Comparison of ENCODE assay signal across 13 cellular contexts in the genomic region with DNA sequence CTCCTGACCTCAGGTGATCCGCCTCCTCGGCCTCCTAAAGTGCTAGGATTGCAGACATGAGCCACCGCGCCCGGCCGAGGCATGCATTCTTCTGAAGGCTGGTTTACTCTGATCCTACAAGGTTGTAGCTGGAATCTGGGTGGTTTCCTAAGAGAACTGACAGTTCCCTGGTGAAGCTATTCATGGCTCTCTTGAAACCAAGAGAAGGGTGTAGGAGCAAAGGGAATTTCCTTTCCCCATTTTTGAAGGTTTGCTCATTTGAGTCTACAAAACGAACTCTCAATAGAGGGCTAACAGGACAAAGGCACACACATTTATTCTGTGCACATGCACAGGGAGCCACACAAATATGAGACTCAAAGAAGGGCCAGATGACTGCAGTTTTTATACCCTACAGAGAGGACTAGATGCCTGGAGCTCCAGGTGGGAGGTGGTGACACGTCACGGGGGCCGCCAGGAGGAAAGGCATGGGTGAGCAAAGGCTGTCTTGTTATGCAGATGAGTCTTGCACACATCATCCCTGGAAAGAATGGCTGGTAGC. TPM values are rescaled to one million over a fixed set of nuclear protein-coding genes. Genes with fewer than 3 reads are reported as not detected.
A peak's percentile ranks its signal among the peaks of the same experiment; 100 is the strongest.
DNase-seq lines count a peak whose midpoint lies in the region; ATAC-seq and TF ChIP-seq lines count a peak whose summit lies in the region.
"Had no signal": no experiment of that assay in that cellular context is flagged by ENCODE, and none has a peak within 500 bp of the region (broad histone marks: within the 10 kb centered on the region; RNA-seq: fewer than 3 reads in every experiment).

No MANE protein-coding gene starts in this region.

- H3K36me3 Mint-ChIP-seq in nephron progenitor cell (ENCODE audit: low read depth), result no peaks in the 10 kb centered on the region

- H3K9me3 ChIP-seq in lung (ENCODE audit: control insufficient read depth in 2 of 2, insufficient read depth in 1 of 2, low read length in 1 of 2), result no peaks in the 10 kb centered on the region
- H3K9me3 ChIP-seq in thyroid gland, result no peaks in the 10 kb centered on the region

- TF ChIP-seq POLR2A in thyroid gland (IDR thresholded peaks at IDR 0.05), result peak in 1 of 2 donors; percentile 9

- peak; percentile 43 for DNase-seq in HT-29 (ENCODE audit: low spot score)
- DNase-seq in astrocyte of the hippocampus (ENCODE audit: low read depth, low spot score), result peak; percentile 58
- peak; percentile 54 for DNase-seq in lung (ENCODE audit: low spot score)
- peak; percentile 40 to 53 for DNase-seq in thyroid gland
- no peak for DNase-seq in activated naive CD4-positive, alpha-beta T cell (lab: John Stamatoyannopoulos, UW)
- no peak for DNase-seq in nephron progenitor cell
- no peak for DNase-seq in left lobe of liver (ENCODE audit: low spot score)
- DNase-seq: activated CD4-positive, alpha-beta T cell treated with anti-CD3 and anti-CD28 coated beads, Interleukin-2, amount 50 U/mL, for 1 hour; activated effector memory CD4-positive, alpha-beta T cell treated with anti-CD3 and anti-CD28 coated beads, Interleukin-2, amount 50 U/mL, for 16 hours; COR-L47; NCI-H2171; T-helper 17 cell had no signal

- H3K27me3 ChIP-seq in lung (ENCODE audit: control insufficient read depth, insufficient read depth) (no peaks in the 10 kb centered on the region), thyroid gland (no peaks in the 10 kb centered on the region)

- no peak overlapping the region for H3K4me3 ChIP-seq in lung
- H3K4me3 ChIP-seq in thyroid gland (replicated peaks in 1 of 3), result no peak overlapping the region

- no peak overlapping the region for H3K27ac Mint-ChIP-seq in nephron progenitor cell
- H3K27ac Mint-ChIP-seq: T-helper 17 cell had no signal

- peaks cover 20% of the 10 kb centered on the region for H3K27me3 Mint-ChIP-seq in nephron progenitor cell (ENCODE audit: low read depth, poor library complexity)

- intact Hi-C loops in thyroid gland (cut with DNase I), result no loop called here

- peaks cover 39% of the 10 kb centered on the region for H3K4me1 Mint-ChIP-seq in nephron progenitor cell

- 73 to 91% methylated on average over 10 of the region's 10 CpGs for WGBS in lung, 2 donors
- WGBS in thyroid gland, 2 donors, result 75 to 80% methylated on average over 10 of the region's 10 CpGs

- H3K9me3 Mint-ChIP-seq in nephron progenitor cell, result no peaks in the 10 kb centered on the region

- TF ChIP-seq CTCF in lung (IDR thresholded peaks at IDR 0.05; ENCODE audit: control extremely low read depth, extremely low read depth) (no peak), thyroid gland (IDR thresholded peaks at IDR 0.05) (no peak), nephron progenitor cell (IDR thresholded peaks at IDR 0.05) (no peak)

- H3K4me1 ChIP-seq in lung (ENCODE audit: control insufficient read depth in 2 of 2, insufficient read depth in 2 of 2, low read length in 2 of 2) (peaks cover 1 to 4% of the 10 kb centered on the region in 2 donors), thyroid gland (peaks cover 57 to 85% of the 10 kb centered on the region in 2 donors)

- no peaks in the 10 kb centered on the region for H3K36me3 ChIP-seq in lung (ENCODE audit: control insufficient read depth in 2 of 2, insufficient read depth in 2 of 2, low read length in 2 of 2)
- H3K36me3 ChIP-seq in thyroid gland, result no peaks in the 10 kb centered on the region

- no peak overlapping the region for H3K4me3 Mint-ChIP-seq in nephron progenitor cell
- H3K4me3 Mint-ChIP-seq: T-helper 17 cell had no signal

- H3K27ac ChIP-seq in lung (ENCODE audit: low read depth in 1 of 2, low read length in 1 of 2), result peak overlapping the region in 1 of 2 donors; percentile 48
- peak overlapping the region; percentile 93 to 98 (median 96) for H3K27ac ChIP-seq in thyroid gland

- ATAC-seq in lung (ENCODE audit: insufficient read depth, low FRiP score) (peak; percentile 24), left lobe of liver (no peak)
- ATAC-seq: sciatic nerve, T-helper 17 cell had no signal

RNA-seq across cellular contexts. Expression of a gene that starts 49.5 kb away (rescaled TPM):
- 76.1 and 76.5 TPM in 2 replicates for total RNA-seq in HT-29 (2014; rRNA removed; shearing (Covaris generic))
- total RNA-seq in lung (10 to 100 TPM; 52.6 to 89.2 TPM), thyroid gland (100 to 1,000 TPM in 2 of 4 donors, 10 to 100 TPM in 2; 59.9 to 133 (median 85.0) TPM), left lobe of liver (316 TPM)
- 10 to 100 TPM; 26.5 to 70.3 TPM for polyA plus RNA-seq in lung

Comparison
In these comparisons a context has a peak if more than half of its experiments do, and no peak if none do; other contexts are left out.
1. DNase-seq: peak in HT-29 (single experiment), astrocyte of the hippocampus (single experiment), lung (single experiment) and thyroid gland (2 of 2); none in activated naive CD4-positive, alpha-beta T cell (0 of 4), nephron progenitor cell (single experiment) and left lobe of liver (single experiment).